Comparison of ENCODE assay signal across 2 cellular contexts in the genomic region with DNA sequence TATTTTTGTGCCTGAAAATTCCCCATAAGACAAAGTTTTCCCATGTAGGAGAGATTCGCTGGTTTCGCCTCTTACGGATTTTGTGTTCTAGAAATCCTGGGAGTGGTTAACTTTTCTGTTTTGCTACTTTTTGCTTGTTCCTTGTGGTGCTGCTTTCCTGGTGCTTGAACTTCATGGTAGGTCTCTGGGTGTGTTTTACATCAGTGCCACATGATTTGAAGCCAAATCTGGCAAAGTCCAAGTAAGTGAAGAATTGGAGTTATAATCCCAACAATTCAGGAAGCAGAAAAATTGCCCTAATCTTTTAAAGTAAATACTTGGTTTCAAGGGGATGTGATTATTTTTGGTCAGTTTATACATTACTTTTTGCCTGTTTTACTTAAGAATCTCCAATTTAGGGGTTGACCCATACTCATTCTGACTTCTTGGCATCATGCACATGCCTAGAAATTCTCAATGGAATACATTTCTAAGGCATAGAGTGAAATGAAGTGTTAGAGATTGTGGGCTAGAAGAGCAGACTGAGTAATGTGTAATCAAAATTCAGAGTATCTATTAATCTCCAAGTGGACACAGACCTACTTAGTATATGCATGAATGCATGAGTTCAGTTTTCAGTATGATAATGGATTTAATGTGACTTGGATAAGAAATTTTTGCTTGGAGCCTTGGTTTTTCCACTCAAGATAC.
TF ChIP-seq lines count a peak whose summit lies in the region.

No MANE protein-coding gene starts in this region.

TF ChIP-seq in SK-N-SH, 30 proteins besides CTCF, POLR2A, EP300 and RAD21:
- TF ChIP-seq RFX5 (IDR thresholded peaks at IDR 0.05; ENCODE audit: low read length): no peak
- TF ChIP-seq, protein P1, sequence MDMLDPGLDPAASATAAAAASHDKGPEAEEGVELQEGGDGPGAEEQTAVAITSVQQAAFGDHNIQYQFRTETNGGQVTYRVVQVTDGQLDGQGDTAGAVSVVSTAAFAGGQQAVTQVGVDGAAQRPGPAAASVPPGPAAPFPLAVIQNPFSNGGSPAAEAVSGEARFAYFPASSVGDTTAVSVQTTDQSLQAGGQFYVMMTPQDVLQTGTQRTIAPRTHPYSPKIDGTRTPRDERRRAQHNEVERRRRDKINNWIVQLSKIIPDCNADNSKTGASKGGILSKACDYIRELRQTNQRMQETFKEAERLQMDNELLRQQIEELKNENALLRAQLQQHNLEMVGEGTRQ (IDR thresholded peaks at IDR 0.05; ENCODE audit: borderline replicate concordance, low read depth, low read length): no peak
- no peak for TF ChIP-seq RXRA (IDR thresholded peaks at IDR 0.05; ENCODE audit: borderline replicate concordance, low read depth)
- no peak for TF ChIP-seq MXI1 (IDR thresholded peaks at IDR 0.05; ENCODE audit: low read depth, low read length)
- TF ChIP-seq ELF1 (IDR thresholded peaks at IDR 0.05): no peak
- TF ChIP-seq, protein P2, sequence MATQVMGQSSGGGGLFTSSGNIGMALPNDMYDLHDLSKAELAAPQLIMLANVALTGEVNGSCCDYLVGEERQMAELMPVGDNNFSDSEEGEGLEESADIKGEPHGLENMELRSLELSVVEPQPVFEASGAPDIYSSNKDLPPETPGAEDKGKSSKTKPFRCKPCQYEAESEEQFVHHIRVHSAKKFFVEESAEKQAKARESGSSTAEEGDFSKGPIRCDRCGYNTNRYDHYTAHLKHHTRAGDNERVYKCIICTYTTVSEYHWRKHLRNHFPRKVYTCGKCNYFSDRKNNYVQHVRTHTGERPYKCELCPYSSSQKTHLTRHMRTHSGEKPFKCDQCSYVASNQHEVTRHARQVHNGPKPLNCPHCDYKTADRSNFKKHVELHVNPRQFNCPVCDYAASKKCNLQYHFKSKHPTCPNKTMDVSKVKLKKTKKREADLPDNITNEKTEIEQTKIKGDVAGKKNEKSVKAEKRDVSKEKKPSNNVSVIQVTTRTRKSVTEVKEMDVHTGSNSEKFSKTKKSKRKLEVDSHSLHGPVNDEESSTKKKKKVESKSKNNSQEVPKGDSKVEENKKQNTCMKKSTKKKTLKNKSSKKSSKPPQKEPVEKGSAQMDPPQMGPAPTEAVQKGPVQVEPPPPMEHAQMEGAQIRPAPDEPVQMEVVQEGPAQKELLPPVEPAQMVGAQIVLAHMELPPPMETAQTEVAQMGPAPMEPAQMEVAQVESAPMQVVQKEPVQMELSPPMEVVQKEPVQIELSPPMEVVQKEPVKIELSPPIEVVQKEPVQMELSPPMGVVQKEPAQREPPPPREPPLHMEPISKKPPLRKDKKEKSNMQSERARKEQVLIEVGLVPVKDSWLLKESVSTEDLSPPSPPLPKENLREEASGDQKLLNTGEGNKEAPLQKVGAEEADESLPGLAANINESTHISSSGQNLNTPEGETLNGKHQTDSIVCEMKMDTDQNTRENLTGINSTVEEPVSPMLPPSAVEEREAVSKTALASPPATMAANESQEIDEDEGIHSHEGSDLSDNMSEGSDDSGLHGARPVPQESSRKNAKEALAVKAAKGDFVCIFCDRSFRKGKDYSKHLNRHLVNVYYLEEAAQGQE (IDR thresholded peaks at IDR 0.05; ENCODE audit: low read depth, low read length): no peak
- no peak for TF ChIP-seq TAF1 (IDR thresholded peaks at IDR 0.05; ENCODE audit: borderline replicate concordance, low read depth, low read length)
- no peak for TF ChIP-seq POLR2AphosphoS5 (IDR thresholded peaks at IDR 0.05; ENCODE audit: low read depth, low read length)
- no peak for TF ChIP-seq MEF2A (IDR thresholded peaks at IDR 0.05; ENCODE audit: borderline replicate concordance, low read depth)
- TF ChIP-seq, protein P3, sequence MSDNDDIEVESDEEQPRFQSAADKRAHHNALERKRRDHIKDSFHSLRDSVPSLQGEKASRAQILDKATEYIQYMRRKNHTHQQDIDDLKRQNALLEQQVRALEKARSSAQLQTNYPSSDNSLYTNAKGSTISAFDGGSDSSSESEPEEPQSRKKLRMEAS (IDR thresholded peaks at IDR 0.05; ENCODE audit: low read depth): no peak
- TF ChIP-seq JUND (IDR thresholded peaks at IDR 0.05): no peak
- TF ChIP-seq RCOR1 (IDR thresholded peaks at IDR 0.05; ENCODE audit: low read length): no peak
- TF ChIP-seq NRF1 (IDR thresholded peaks at IDR 0.05; ENCODE audit: low read depth, low read length): no peak
- TF ChIP-seq IRF3 (IDR thresholded peaks at IDR 0.05; ENCODE audit: low read depth, low read length): no peak
- TF ChIP-seq TCF12 (IDR thresholded peaks at IDR 0.05): no peak
- no peak for TF ChIP-seq USF1 (IDR thresholded peaks at IDR 0.05; ENCODE audit: borderline replicate concordance, low read depth)
- TF ChIP-seq, protein P4, sequence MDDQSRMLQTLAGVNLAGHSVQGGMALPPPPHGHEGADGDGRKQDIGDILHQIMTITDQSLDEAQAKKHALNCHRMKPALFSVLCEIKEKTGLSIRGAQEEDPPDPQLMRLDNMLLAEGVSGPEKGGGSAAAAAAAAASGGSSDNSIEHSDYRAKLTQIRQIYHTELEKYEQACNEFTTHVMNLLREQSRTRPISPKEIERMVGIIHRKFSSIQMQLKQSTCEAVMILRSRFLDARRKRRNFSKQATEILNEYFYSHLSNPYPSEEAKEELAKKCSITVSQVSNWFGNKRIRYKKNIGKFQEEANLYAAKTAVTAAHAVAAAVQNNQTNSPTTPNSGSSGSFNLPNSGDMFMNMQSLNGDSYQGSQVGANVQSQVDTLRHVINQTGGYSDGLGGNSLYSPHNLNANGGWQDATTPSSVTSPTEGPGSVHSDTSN (IDR thresholded peaks at IDR 0.05): no peak
- TF ChIP-seq TEAD4 (IDR thresholded peaks at IDR 0.05; ENCODE audit: borderline replicate concordance, insufficient read depth): no peak
- no peak for TF ChIP-seq FOXM1 (IDR thresholded peaks at IDR 0.05; ENCODE audit: low read depth)
- no peak for TF ChIP-seq SMC3 (IDR thresholded peaks at IDR 0.05; ENCODE audit: low read depth, low read length)
TF ChIP-seq in SK-N-SH: peak in this region for 0.

TF ChIP-seq in SK-N-SH treated with all-trans-retinoic acid at 6 μM for 48 hours, 23 proteins besides CTCF, POLR2A, EP300 and RAD21:
- TF ChIP-seq PPARA (CRISPR knock-in tag; IDR thresholded peaks at IDR 0.05; ENCODE audit: borderline replicate concordance) (no peak), ZNF70 (CRISPR knock-in tag; IDR thresholded peaks at IDR 0.05) (no peak), TCF4 (CRISPR knock-in tag; IDR thresholded peaks at IDR 0.05; ENCODE audit: borderline replicate concordance) (no peak), ESRRG (CRISPR knock-in tag; IDR thresholded peaks at IDR 0.05) (no peak), ZFP3 (CRISPR knock-in tag; IDR thresholded peaks at IDR 0.05) (no peak), ZNF8 (CRISPR knock-in tag; IDR thresholded peaks at IDR 0.05) (no peak), ZFP30 (CRISPR knock-in tag; IDR thresholded peaks at IDR 0.05) (no peak), TOX (CRISPR knock-in tag; IDR thresholded peaks at IDR 0.05; ENCODE audit: borderline replicate concordance) (no peak), SNAI2 (CRISPR knock-in tag; IDR thresholded peaks at IDR 0.05) (no peak), BACH2 (CRISPR knock-in tag; IDR thresholded peaks at IDR 0.05; ENCODE audit: borderline replicate concordance) (no peak), OSR1 (CRISPR knock-in tag; IDR thresholded peaks at IDR 0.05) (no peak), ARNTL (CRISPR knock-in tag; IDR thresholded peaks at IDR 0.05; ENCODE audit: borderline replicate concordance, low read depth) (no peak), RARB (CRISPR knock-in tag; IDR thresholded peaks at IDR 0.05) (no peak), ZNF565 (CRISPR knock-in tag; conservative IDR thresholded peaks at IDR 0.05; ENCODE audit: low read depth) (no peak), CSDC2 (CRISPR knock-in tag; IDR thresholded peaks at IDR 0.05) (no peak), ZC3H10 (CRISPR knock-in tag; IDR thresholded peaks at IDR 0.05) (no peak), CSRNP3 (CRISPR knock-in tag; IDR thresholded peaks at IDR 0.05) (no peak)
- TF ChIP-seq, protein P5, sequence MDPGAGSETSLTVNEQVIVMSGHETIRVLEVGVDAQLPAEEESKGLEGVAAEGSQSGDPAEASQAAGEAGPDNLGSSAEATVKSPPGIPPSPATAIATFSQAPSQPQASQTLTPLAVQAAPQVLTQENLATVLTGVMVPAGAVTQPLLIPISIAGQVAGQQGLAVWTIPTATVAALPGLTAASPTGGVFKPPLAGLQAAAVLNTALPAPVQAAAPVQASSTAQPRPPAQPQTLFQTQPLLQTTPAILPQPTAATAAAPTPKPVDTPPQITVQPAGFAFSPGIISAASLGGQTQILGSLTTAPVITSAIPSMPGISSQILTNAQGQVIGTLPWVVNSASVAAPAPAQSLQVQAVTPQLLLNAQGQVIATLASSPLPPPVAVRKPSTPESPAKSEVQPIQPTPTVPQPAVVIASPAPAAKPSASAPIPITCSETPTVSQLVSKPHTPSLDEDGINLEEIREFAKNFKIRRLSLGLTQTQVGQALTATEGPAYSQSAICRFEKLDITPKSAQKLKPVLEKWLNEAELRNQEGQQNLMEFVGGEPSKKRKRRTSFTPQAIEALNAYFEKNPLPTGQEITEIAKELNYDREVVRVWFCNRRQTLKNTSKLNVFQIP (CRISPR knock-in tag; IDR thresholded peaks at IDR 0.05; ENCODE audit: borderline replicate concordance, low read depth): no peak
- TF ChIP-seq, protein P6, sequence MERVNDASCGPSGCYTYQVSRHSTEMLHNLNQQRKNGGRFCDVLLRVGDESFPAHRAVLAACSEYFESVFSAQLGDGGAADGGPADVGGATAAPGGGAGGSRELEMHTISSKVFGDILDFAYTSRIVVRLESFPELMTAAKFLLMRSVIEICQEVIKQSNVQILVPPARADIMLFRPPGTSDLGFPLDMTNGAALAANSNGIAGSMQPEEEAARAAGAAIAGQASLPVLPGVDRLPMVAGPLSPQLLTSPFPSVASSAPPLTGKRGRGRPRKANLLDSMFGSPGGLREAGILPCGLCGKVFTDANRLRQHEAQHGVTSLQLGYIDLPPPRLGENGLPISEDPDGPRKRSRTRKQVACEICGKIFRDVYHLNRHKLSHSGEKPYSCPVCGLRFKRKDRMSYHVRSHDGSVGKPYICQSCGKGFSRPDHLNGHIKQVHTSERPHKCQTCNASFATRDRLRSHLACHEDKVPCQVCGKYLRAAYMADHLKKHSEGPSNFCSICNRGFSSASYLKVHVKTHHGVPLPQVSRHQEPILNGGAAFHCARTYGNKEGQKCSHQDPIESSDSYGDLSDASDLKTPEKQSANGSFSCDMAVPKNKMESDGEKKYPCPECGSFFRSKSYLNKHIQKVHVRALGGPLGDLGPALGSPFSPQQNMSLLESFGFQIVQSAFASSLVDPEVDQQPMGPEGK (CRISPR knock-in tag; IDR thresholded peaks at IDR 0.05; ENCODE audit: borderline replicate concordance): no peak
